ENCODE assay signal across 8 cellular contexts in genomic region chr9:35070823-35071813, GRCh38. TPM values are rescaled to one million over a fixed set of nuclear protein-coding genes. Genes with fewer than 3 reads are reported as not detected.
DNase-seq lines count a peak whose midpoint lies in the region; ATAC-seq and TF ChIP-seq lines count a peak whose summit lies in the region.

No MANE protein-coding gene starts in this region.

- no peaks in the 10 kb centered on the region for H3K27me3 ChIP-seq in right atrium auricular region
- no peaks in the 10 kb centered on the region for H3K27me3 ChIP-seq in kidney epithelial cell (ENCODE audit: control insufficient read depth, insufficient read depth, low read length)

- H3K27ac ChIP-seq in right atrium auricular region (peak overlapping the region; percentile 100), adipose tissue (ENCODE audit: low read depth, low read length) (peak overlapping the region; percentile 99), temporal lobe (ENCODE audit: low read depth, low read length) (peak overlapping the region; percentile 94)

- H3K4me3 ChIP-seq in right atrium auricular region, result peak overlapping the region; percentile 99 to 100
- peak overlapping the region; percentile 88 for H3K4me3 ChIP-seq in kidney epithelial cell (ENCODE audit: low read depth, low read length)

- ATAC-seq in left cardiac atrium (no peak), GM21825 (IDR thresholded peaks at IDR 0.05; ENCODE audit: unreplicated experiment) (no peak)

- 1% methylated on average over 20 of the region's 20 CpGs for WGBS in adipose tissue, 3 donors

- DNase-seq in right atrium auricular region (ENCODE audit: low spot score), result no peak
- DNase-seq in left cardiac atrium, result no peak
- no peak for DNase-seq in kidney epithelial cell (ENCODE audit: low read depth)
- DNase-seq in cerebellum (ENCODE audit: low spot score), result no peak
- no peak for DNase-seq in DMS153 treated with DMSO at 0.1 percent for 48 hours (lab: John Stamatoyannopoulos, UW; ENCODE audit: unreplicated experiment)

- peaks cover 0 to 43% of the 10 kb centered on the region in 2 donors for H3K4me1 ChIP-seq in right atrium auricular region

- intact Hi-C loops in left cardiac atrium (cut with DNase I), result loop anchor here in 1 of 2 donors (10.0 kb wide), 1 partner anchor 76 kb away; no protein-coding TSS in a partner anchor

- no peaks in the 10 kb centered on the region for H3K9me3 ChIP-seq in right atrium auricular region

- H3K36me3 ChIP-seq in right atrium auricular region (peaks cover 25% of the 10 kb centered on the region), kidney epithelial cell (ENCODE audit: control insufficient read depth, insufficient read depth, low read length) (peaks cover 3% of the 10 kb centered on the region)

- no peak for TF ChIP-seq CTCF in right atrium auricular region (IDR thresholded peaks at IDR 0.05)
- no peak for TF ChIP-seq CTCF in kidney epithelial cell (IDR thresholded peaks at IDR 0.05; ENCODE audit: insufficient read depth, low read length, poor library complexity, severe bottlenecking)

RNA-seq across cellular contexts. Expression of gene VCP, which starts 1.3 kb away (rescaled TPM):
- total RNA-seq in right atrium auricular region, result 100 to 1,000 TPM; 150 to 157 TPM
- 100 to 1,000 TPM; 171 to 234 TPM for total RNA-seq in left cardiac atrium
- polyA plus RNA-seq in adipose tissue, result 100 to 1,000 TPM in 1 of 3 donors, 10 to 100 TPM in 2; 53.4 to 148 (median 54.3) TPM
- 246 and 250 TPM in 2 replicates for total RNA-seq in kidney epithelial cell
- total RNA-seq in temporal lobe, result 141 TPM
- total RNA-seq in cerebellum, result 146 TPM

RNA-seq across cellular contexts. Expression of gene FANCG, which starts 8.6 kb away (rescaled TPM):
- total RNA-seq in right atrium auricular region (1 to 10 TPM in 1 of 2 donors, under 1 TPM in 1; 0.89 to 1.9 TPM), left cardiac atrium (1 to 10 TPM; 3.7 to 8.2 TPM), kidney epithelial cell (16.7 and 22.3 TPM in 2 replicates), temporal lobe (14.0 TPM), cerebellum (39.7 TPM)
- 10 to 100 TPM in 1 of 3 donors, 1 to 10 TPM in 2; 5.6 to 12.0 (median 8.5) TPM for polyA plus RNA-seq in adipose tissue

RNA-seq across cellular contexts. Expression of gene PIGO, which starts 25.3 kb away (rescaled TPM):
- total RNA-seq in right atrium auricular region (10 to 100 TPM in 1 of 2 donors, 1 to 10 TPM in 1; 9.0 to 12.3 TPM), left cardiac atrium (10 to 100 TPM; 10.9 to 11.5 TPM), kidney epithelial cell (21.1 and 27.8 TPM in 2 replicates), temporal lobe (8.1 TPM), cerebellum (12.6 TPM)
- 10 to 100 TPM; 13.5 to 17.8 (median 15.0) TPM for polyA plus RNA-seq in adipose tissue

RNA-seq across cellular contexts. Expression of gene STOML2, which starts 31.8 kb away (rescaled TPM):
- total RNA-seq in right atrium auricular region (100 to 1,000 TPM; 114 to 115 TPM), left cardiac atrium (10 to 100 TPM; 95.7 to 97.4 TPM), kidney epithelial cell (227 and 264 TPM in 2 replicates), temporal lobe (27.5 TPM), cerebellum (35.6 TPM)
- 100 to 1,000 TPM in 1 of 3 donors, 10 to 100 TPM in 2; 67.7 to 110 (median 79.7) TPM for polyA plus RNA-seq in adipose tissue

RNA-seq across cellular contexts. Expression of gene ATOSB, which starts 44.5 kb away (rescaled TPM):
- total RNA-seq in right atrium auricular region (10 to 100 TPM; 19.6 to 22.2 TPM), left cardiac atrium (10 to 100 TPM; 13.6 to 17.9 TPM), kidney epithelial cell (37.1 and 41.6 TPM in 2 replicates), temporal lobe (14.8 TPM), cerebellum (11.2 TPM)
- 10 to 100 TPM in 2 of 3 donors, 1 to 10 TPM in 1; 4.7 to 16.4 (median 15.5) TPM for polyA plus RNA-seq in adipose tissue
